1 cellular context compared by ENCODE assay signal in genomic region chr1:26237230-26237966, GRCh38.
TF ChIP-seq lines count a peak whose summit lies in the region.

No MANE protein-coding gene starts in this region.

TF ChIP-seq in K562, 482 proteins besides CTCF, POLR2A, EP300 and RAD21 (continued from another document and continues in another):
- TF ChIP-seq ASH1L (IDR thresholded peaks at IDR 0.05; ENCODE audit: borderline replicate concordance, low read depth, partially characterized antibody) (no peak), SIRT6 (IDR thresholded peaks at IDR 0.05; ENCODE audit: low read depth, low read length) (no peak), POLR3G (IDR thresholded peaks at IDR 0.05; ENCODE audit: extremely low read depth, insufficient read length, insufficient replicate concordance) (no peak), CHD1 (IDR thresholded peaks at IDR 0.05; ENCODE audit: low read length) (no peak), OTX1 (CRISPR knock-in tag; IDR thresholded peaks at IDR 0.05) (no peak), XRCC3 (IDR thresholded peaks at IDR 0.05) (no peak), KLF6 (CRISPR knock-in tag; IDR thresholded peaks at IDR 0.05; ENCODE audit: borderline replicate concordance) (no peak), KDM1A (IDR thresholded peaks at IDR 0.05) (peak; percentile 21 to 53; a peak in 3 of 4 replicates), THAP12 (CRISPR knock-in tag; IDR thresholded peaks at IDR 0.05) (no peak), MAX (CRISPR knock-in tag; IDR thresholded peaks at IDR 0.05) (no peak), LARP7 (IDR thresholded peaks at IDR 0.05) (no peak), ZNF561 (CRISPR knock-in tag; conservative IDR thresholded peaks at IDR 0.05) (no peak), BDP1 (IDR thresholded peaks at IDR 0.05; ENCODE audit: insufficient read depth, insufficient read length) (no peak), CHD7 (IDR thresholded peaks at IDR 0.05; ENCODE audit: low read depth, low read length) (no peak), ARID3A (IDR thresholded peaks at IDR 0.05; ENCODE audit: borderline replicate concordance, low read depth, low read length) (peak; percentile 26; the same call in 1 of the 2 replicates), ZNF449 (CRISPR knock-in tag; IDR thresholded peaks at IDR 0.05) (no peak), TCFL5 (CRISPR knock-in tag; conservative IDR thresholded peaks at IDR 0.05) (no peak), MECOM (CRISPR knock-in tag; IDR thresholded peaks at IDR 0.05) (no peak), NEUROD1 (IDR thresholded peaks at IDR 0.05; ENCODE audit: borderline replicate concordance, low read depth, low read length, partially characterized antibody) (no peak), TFE3 (CRISPR knock-in tag; IDR thresholded peaks at IDR 0.05) (no peak), GTF2F1 (IDR thresholded peaks at IDR 0.05; ENCODE audit: low read depth, low read length) (no peak), SMAD4 (CRISPR knock-in tag; conservative IDR thresholded peaks at IDR 0.05) (peak; percentile 34; the same call in 1 of the 2 replicates), REST (CRISPR knock-in tag; IDR thresholded peaks at IDR 0.05; ENCODE audit: low read depth) (no peak), HMG20B (CRISPR knock-in tag; IDR thresholded peaks at IDR 0.05) (no peak), ZNF518B (CRISPR knock-in tag; IDR thresholded peaks at IDR 0.05) (no peak), ADNP (tag; IDR thresholded peaks at IDR 0.05) (no peak), CCAR2 (IDR thresholded peaks at IDR 0.05; ENCODE audit: low read depth, low read length) (no peak), SOX6 (IDR thresholded peaks at IDR 0.05) (no peak), ZNF778 (CRISPR knock-in tag; IDR thresholded peaks at IDR 0.05) (no peak), ZC3H11A (IDR thresholded peaks at IDR 0.05; ENCODE audit: low read depth, low read length) (no peak)
